10 cellular contexts compared by ENCODE assay signal in genomic region chr17:19876524-19877161, GRCh38. TPM values are rescaled to one million over a fixed set of nuclear protein-coding genes. Genes with fewer than 3 reads are reported as not detected.
DNase-seq lines count a peak whose midpoint lies in the region; ATAC-seq, FAIRE-seq and TF ChIP-seq lines count a peak whose summit lies in the region.
"Had no signal": no experiment of that assay in that cellular context is flagged by ENCODE, and none has a peak within 500 bp of the region (broad histone marks: within the 10 kb centered on the region; RNA-seq: fewer than 3 reads in every experiment).

No MANE protein-coding gene starts in this region.

- CTCF ChIA-PET in A673 (lab: Charles Lee): no interaction called here

- POLR2A ChIA-PET in A673 (lab: Charles Lee; ENCODE audit: low non-redundant PET): no interaction called here

- no peak for TF ChIP-seq POLR2A in GM12891 (IDR thresholded peaks at IDR 0.05; ENCODE audit: low read depth, low read length)

- H3K27ac ChIP-seq in pancreas (no peak overlapping the region), A673 (ENCODE audit: low read depth, low read length, poor library complexity, severe bottlenecking) (no peak overlapping the region)
- H3K27ac ChIP-seq: breast epithelium had no signal

- WGBS in pancreas, 2 donors: 40 to 50% methylated on average over 13 of the region's 13 CpGs

- H3K4me3 ChIP-seq in pancreas (no peak overlapping the region), H7 (ENCODE audit: insufficient read depth, low read depth, low read length) (no peak overlapping the region), A673 (ENCODE audit: low read depth, low read length, poor library complexity, severe bottlenecking) (no peak overlapping the region)
- H3K4me3 ChIP-seq: breast epithelium had no signal

- DNase-seq in GM12891 (ENCODE audit: insufficient read length, low spot score) (no peak), T-helper 9 cell (peak; percentile 17), pancreas (peak in 1 of 6 donors; percentile 60), H7 (no peak), A673 (ENCODE audit: low spot score) (no peak), EL (no peak), NCI-H1436 (lab: John Stamatoyannopoulos, UW) (no peak)

- peak overlapping the region; percentile 80 for H3K27ac Mint-ChIP-seq in dendritic cell treated with granulocyte-macrophage colony-stimulating factor and Interleukin-4, amounts not matched to agents 40 ng/mL and 50 ng/mL, for 4 days

- H3K36me3 ChIP-seq in pancreas (no peaks in the 10 kb centered on the region), H7 (replicated peaks; ENCODE audit: control insufficient read depth, insufficient read depth, low read length) (no peaks in the 10 kb centered on the region), A673 (ENCODE audit: insufficient read depth, low read length, poor library complexity, severe bottlenecking) (no peaks in the 10 kb centered on the region)
- H3K36me3 ChIP-seq: breast epithelium had no signal

- H3K36me3 Mint-ChIP-seq in dendritic cell treated with granulocyte-macrophage colony-stimulating factor and Interleukin-4, amounts not matched to agents 40 ng/mL and 50 ng/mL, for 4 days (ENCODE audit: low read depth): no peaks in the 10 kb centered on the region

- no peaks in the 10 kb centered on the region for H3K27me3 Mint-ChIP-seq in dendritic cell treated with granulocyte-macrophage colony-stimulating factor and Interleukin-4, amounts not matched to agents 40 ng/mL and 50 ng/mL, for 4 days

- H3K4me1 Mint-ChIP-seq in dendritic cell treated with granulocyte-macrophage colony-stimulating factor and Interleukin-4, amounts not matched to agents 40 ng/mL and 50 ng/mL, for 4 days (ENCODE audit: low read depth): peaks cover 59% of the 10 kb centered on the region

- H3K27me3 ChIP-seq in pancreas (no peaks in the 10 kb centered on the region), H7 (ENCODE audit: control insufficient read depth, insufficient read depth, low read length) (no peaks in the 10 kb centered on the region), A673 (replicated peaks; ENCODE audit: insufficient read depth, low read depth, low read length, poor library complexity) (no peaks in the 10 kb centered on the region)
- H3K27me3 ChIP-seq: breast epithelium had no signal

- BruUV-seq in A673 (replicated peaks; lab: Mats Ljungman, UMichigan): no TSS peak

- intact Hi-C loops in dendritic cell treated with granulocyte-macrophage colony-stimulating factor and Interleukin-4, amounts not matched to agents 40 ng/mL and 50 ng/mL, for 4 days (cut with micrococcal nuclease): no loop called here
- intact Hi-C loops in pancreas (cut with DNase I): no loop called here
- intact Hi-C loops in A673 (cut with micrococcal nuclease; ENCODE audit: unreplicated experiment): no loop called here

- H3K4me3 Mint-ChIP-seq in dendritic cell treated with granulocyte-macrophage colony-stimulating factor and Interleukin-4, amounts not matched to agents 40 ng/mL and 50 ng/mL, for 4 days: no peak overlapping the region

- no peak for TF ChIP-seq CTCF in pancreas (IDR thresholded peaks at IDR 0.05)
- no peak for TF ChIP-seq CTCF in A673 (conservative IDR thresholded peaks at IDR 0.05; ENCODE audit: low read depth, low read length)

- ATAC-seq in pancreas: peak; percentile 53 to 90 (median 75)

- no peaks in the 10 kb centered on the region for H3K4me1 ChIP-seq in pancreas
- H3K4me1 ChIP-seq in A673 (ENCODE audit: insufficient read depth, low read length, poor library complexity, severe bottlenecking): no peaks in the 10 kb centered on the region
- H3K4me1 ChIP-seq: breast epithelium had no signal

- H3K9me3 ChIP-seq in pancreas (no peaks in the 10 kb centered on the region), A673 (ENCODE audit: low read depth, low read length, poor library complexity, severe bottlenecking) (no peaks in the 10 kb centered on the region)
- H3K9me3 ChIP-seq: breast epithelium had no signal

- H3K9me3 Mint-ChIP-seq in dendritic cell treated with granulocyte-macrophage colony-stimulating factor and Interleukin-4, amounts not matched to agents 40 ng/mL and 50 ng/mL, for 4 days: no peaks in the 10 kb centered on the region

- FAIRE-seq in GM12891 (lab: Jason Lieb, UNC): no peak
- FAIRE-seq in pancreas (lab: Jason Lieb, UNC): no peak
- FAIRE-seq: G401.6 had no signal

TF ChIP-seq in GM12891, 5 proteins besides CTCF, POLR2A, EP300 and RAD21:
- TF ChIP-seq PAX5 (IDR thresholded peaks at IDR 0.05; ENCODE audit: insufficient read depth, low read length, severe bottlenecking) (no peak), POU2F2 (IDR thresholded peaks at IDR 0.05; ENCODE audit: low read depth, low read length) (no peak), SPI1 (IDR thresholded peaks at IDR 0.05; ENCODE audit: low read depth, low read length) (peak; percentile 55), POLR2AphosphoS5 (IDR thresholded peaks at IDR 0.05; ENCODE audit: low read depth, low read length) (no peak), TAF1 (IDR thresholded peaks at IDR 0.05; ENCODE audit: low read depth, low read length) (no peak)

RNA-seq across cellular contexts. Expression of gene ULK2, which starts 8.9 kb away (rescaled TPM):
- 3.9 TPM for polyA plus RNA-seq in GM12891 (2012; ENCODE audit: low read depth, missing spikeins)
- total RNA-seq in pancreas (10 to 100 TPM in 1 of 6 donors, 1 to 10 TPM in 5; 3.1 to 12.5 (median 6.2) TPM), A673 (2021) (12.9 and 15.6 TPM in 2 replicates)
- 1 to 10 TPM; 5.1 to 5.4 TPM for polyA plus RNA-seq in pancreas
- total RNA-seq in H7 (2014; rRNA removed; shearing (Covaris generic)): 11.0 and 13.9 TPM in 2 replicates
